Comparison of ENCODE assay signal across 8 cellular contexts in the genomic region with DNA sequence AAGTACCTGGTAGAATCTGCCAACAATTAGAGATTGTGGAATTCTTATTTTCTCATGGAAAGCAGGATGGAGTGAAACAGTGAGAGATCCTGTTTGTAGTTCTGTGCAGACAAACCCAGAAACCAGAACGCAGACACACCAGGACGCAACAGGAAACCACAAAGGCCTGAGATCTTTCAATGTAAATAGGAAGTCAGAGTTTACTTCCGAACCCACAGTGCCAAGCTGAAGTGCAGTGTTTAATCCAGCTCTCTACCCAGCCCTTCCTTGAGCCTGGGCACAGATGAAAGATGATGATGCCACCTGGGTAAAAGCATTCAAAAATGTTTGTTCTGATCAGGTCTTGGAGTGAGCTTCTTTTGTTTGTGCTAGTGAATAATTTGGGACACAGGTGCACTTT.
DNase-seq lines count a peak whose midpoint lies in the region; ATAC-seq and TF ChIP-seq lines count a peak whose summit lies in the region.

No MANE protein-coding gene starts in this region.

- H2AFZ ChIP-seq in KMS-11 (ENCODE audit: low read depth): peak overlapping the region; percentile 12
- H2AFZ ChIP-seq in mesenchymal stem cell (ENCODE audit: low read depth, low read length): no peak overlapping the region

- H3K9ac ChIP-seq in KMS-11 (no peak overlapping the region; the same call in 1 of the 2 replicates), mesenchymal stem cell (ENCODE audit: low read length) (no peak overlapping the region)

- peak overlapping the region in 1 of 2 experiments; percentile 3 for H2BK12ac ChIP-seq in mesenchymal stem cell (ENCODE audit: low read length in 2 of 2)

- no peak overlapping the region for H3K14ac ChIP-seq in mesenchymal stem cell (ENCODE audit: low read length in 2 of 2)

- H3K4me2 ChIP-seq in KMS-11 (peak overlapping the region; percentile 79), mesenchymal stem cell (ENCODE audit: low read length, poor library complexity, severe bottlenecking) (no peak overlapping the region)

- H4K8ac ChIP-seq in mesenchymal stem cell (ENCODE audit: low read length): no peak overlapping the region

- no peak overlapping the region for H3K4ac ChIP-seq in mesenchymal stem cell (ENCODE audit: low read depth in 1 of 2, low read length in 2 of 2)

- H4K91ac ChIP-seq in mesenchymal stem cell (ENCODE audit: low read length): no peak overlapping the region

- peak overlapping the region in 1 of 2 experiments; percentile 79 for H3K18ac ChIP-seq in mesenchymal stem cell (ENCODE audit: low read depth in 1 of 2, low read length in 2 of 2)

- DNase-seq in CD1c-positive myeloid dendritic cell (ENCODE audit: extremely low spot score) (peak; percentile 51), mesenchymal stem cell (peak; percentile 60), GM13976 (ENCODE audit: low spot score) (no peak)

- ATAC-seq in GM19455 (IDR thresholded peaks at IDR 0.05; ENCODE audit: unreplicated experiment): peak; percentile 72
- ATAC-seq in GM19023 (IDR thresholded peaks at IDR 0.05; ENCODE audit: unreplicated experiment): no peak
- ATAC-seq in GM21360 (IDR thresholded peaks at IDR 0.05; ENCODE audit: unreplicated experiment): no peak

- TF ChIP-seq CTCF in KMS-11 (conservative IDR thresholded peaks at IDR 0.05; ENCODE audit: low read depth, low read length) (no peak), VCaP (conservative IDR thresholded peaks at IDR 0.05) (no peak), GM13976 (IDR thresholded peaks at IDR 0.05; ENCODE audit: borderline replicate concordance, control extremely low read depth, extremely low read depth, insufficient read depth, missing control alignments) (no peak)

- H2BK120ac ChIP-seq in mesenchymal stem cell (ENCODE audit: low read depth, low read length): peak overlapping the region; percentile 27

- H3K27me3 ChIP-seq in KMS-11 (ENCODE audit: insufficient read depth, low read depth): no peaks in the 10 kb centered on the region
- no peaks in the 10 kb centered on the region for H3K27me3 ChIP-seq in mesenchymal stem cell (ENCODE audit: control insufficient read depth in 1 of 2, insufficient read depth in 1 of 2, low read length in 2 of 2)

- peaks cover 76% of the 10 kb centered on the region for H3K4me1 ChIP-seq in KMS-11 (ENCODE audit: low read depth, poor library complexity, severe bottlenecking)
- no peaks in the 10 kb centered on the region for H3K4me1 ChIP-seq in mesenchymal stem cell (ENCODE audit: control insufficient read depth, insufficient read depth, low read depth, low read length)

- no peaks in the 10 kb centered on the region for H3K79me2 ChIP-seq in KMS-11 (ENCODE audit: insufficient read depth, low read depth)

- H2AK5ac ChIP-seq in mesenchymal stem cell (ENCODE audit: low read length, severe bottlenecking): no peak overlapping the region

- H3K23ac ChIP-seq in mesenchymal stem cell (ENCODE audit: low read length in 2 of 2): no peak overlapping the region

- in situ Hi-C loops in GM13976 (cut with MboI; ENCODE audit: low sequenced_read_pairs, unreplicated experiment): no loop called here

- WGBS in mesenchymal stem cell: 9% methylated on average over 3 of the region's 3 CpGs

- H3K9me3 ChIP-seq in mesenchymal stem cell (ENCODE audit: control insufficient read depth, low read length): no peaks in the 10 kb centered on the region

- H2BK15ac ChIP-seq in mesenchymal stem cell (ENCODE audit: low read depth, poor library complexity, severe bottlenecking): no peak overlapping the region

- no peaks in the 10 kb centered on the region for H4K20me1 ChIP-seq in KMS-11 (ENCODE audit: insufficient read depth)

- H3K4me3 ChIP-seq in KMS-11 (IDR thresholded peaks at IDR 0.05; ENCODE audit: insufficient read depth, low read depth, low read length) (peak overlapping the region; percentile 89), mesenchymal stem cell (ENCODE audit: insufficient read depth in 1 of 2, low read depth in 1 of 2, low read length in 2 of 2) (no peak overlapping the region)

- H2BK5ac ChIP-seq in mesenchymal stem cell (ENCODE audit: low read depth, low read length, poor library complexity, severe bottlenecking): no peak overlapping the region

- no peaks in the 10 kb centered on the region for H3K36me3 ChIP-seq in KMS-11 (ENCODE audit: insufficient read depth)
- peaks cover 0 to 2% of the 10 kb centered on the region in 2 experiments for H3K36me3 ChIP-seq in mesenchymal stem cell (ENCODE audit: control insufficient read depth in 1 of 2, insufficient read depth in 2 of 2, low read depth in 1 of 2, low read length in 2 of 2)

- H3K27ac ChIP-seq in KMS-11 (peak overlapping the region; percentile 40), VCaP (peak overlapping the region; percentile 59), mesenchymal stem cell (ENCODE audit: low read length, poor library complexity, severe bottlenecking) (no peak overlapping the region)

- no peaks in the 10 kb centered on the region for H3K79me1 ChIP-seq in mesenchymal stem cell (replicated peaks; ENCODE audit: low read length, poor library complexity, severe bottlenecking)
